In genomic region chr20:50115591-50116367, GRCh38 we compare ENCODE assay signal across 7 cellular contexts. TPM values are rescaled to one million over a fixed set of nuclear protein-coding genes. Genes with fewer than 3 reads are reported as not detected.
A peak's percentile ranks its signal among the peaks of the same experiment; 100 is the strongest.
DNase-seq lines count a peak whose midpoint lies in the region; ATAC-seq, FAIRE-seq and TF ChIP-seq lines count a peak whose summit lies in the region.

No MANE protein-coding gene starts in this region.

- in situ Hi-C loops in astrocyte of the cerebellum (cut with HindIII; ENCODE audit: low sequenced_read_pairs): no loop called here

- peaks cover 13% of the 10 kb centered on the region for H4K20me1 ChIP-seq in hepatocyte (ENCODE audit: insufficient read depth, poor library complexity, severe bottlenecking)

- 1% methylated on average over 24 of the region's 24 CpGs for WGBS in hepatocyte (ENCODE audit: low lambda C conversion rate, missing lambda C conversion rate)

- no peaks in the 10 kb centered on the region for H3K9me2 ChIP-seq in hepatocyte (replicated peaks; ENCODE audit: insufficient read depth)

- H3K4me1 ChIP-seq in hepatocyte (ENCODE audit: insufficient read depth): peaks cover 24% of the 10 kb centered on the region

- H3K27me3 ChIP-seq in hepatocyte: no peaks in the 10 kb centered on the region

- no peaks in the 10 kb centered on the region for H3K36me3 ChIP-seq in hepatocyte (replicated peaks; ENCODE audit: insufficient read depth, low read depth)

- ATAC-seq in HG02973 (IDR thresholded peaks at IDR 0.05; ENCODE audit: unreplicated experiment): peak; percentile 59

- peak overlapping the region; percentile 53 for H3K4me3 ChIP-seq in astrocyte of the cerebellum (ENCODE audit: low read depth, low read length)
- H3K4me3 ChIP-seq in hepatocyte: peak overlapping the region; percentile 32

- DNase-seq in GM18507 (ENCODE audit: extremely low spot score, insufficient read length, low read depth) (peak; percentile 73), NCI-H1930 (lab: John Stamatoyannopoulos, UW) (peak; percentile 84 to 94), T-helper 22 cell (ENCODE audit: low read depth) (peak; percentile 85), astrocyte of the cerebellum (ENCODE audit: low read depth) (peak; percentile 94), hepatocyte (ENCODE audit: low spot score) (peak; percentile 99), renal cortical epithelial cell (ENCODE audit: low read depth) (peak; percentile 92)

- TF ChIP-seq CTCF in astrocyte of the cerebellum (IDR thresholded peaks at IDR 0.05; ENCODE audit: low read depth, low read length, missing control alignments) (no peak), hepatocyte (IDR thresholded peaks at IDR 0.05; ENCODE audit: poor library complexity) (no peak)

- FAIRE-seq in GM18507 (lab: Jason Lieb, UNC): peak; percentile 93

- peak overlapping the region; percentile 72 for H2AFZ ChIP-seq in hepatocyte

- H3K79me2 ChIP-seq in hepatocyte: peaks cover 34% of the 10 kb centered on the region

- H3K4me2 ChIP-seq in hepatocyte: peak overlapping the region; percentile 77

- peak overlapping the region; percentile 50 for H3K27ac ChIP-seq in hepatocyte

- no peaks in the 10 kb centered on the region for H3K9me3 ChIP-seq in hepatocyte (ENCODE audit: low read depth)

RNA-seq across cellular contexts. Expression of gene UBE2V1, which starts 2.8 kb away (rescaled TPM):
- 57.7 and 64.0 TPM in 2 replicates for total RNA-seq in hepatocyte
- 112 and 114 TPM in 2 replicates for polyA plus RNA-seq in hepatocyte
- total RNA-seq in renal cortical epithelial cell: 15.5 and 56.4 TPM in 2 replicates

RNA-seq across cellular contexts. Expression of gene PEDS1, which starts 37.7 kb away (rescaled TPM):
- total RNA-seq in hepatocyte (24.5 and 29.5 TPM in 2 replicates), renal cortical epithelial cell (19.4 and 22.6 TPM in 2 replicates)
- polyA plus RNA-seq in hepatocyte: 39.1 and 46.2 TPM in 2 replicates

Comparison
In these comparisons a context has a peak if more than half of its experiments do, and no peak if none do; other contexts are left out.
1. Peak in every context shown above with its lines: DNase-seq, ATAC-seq, H3K4me3 ChIP-seq and H3K27ac ChIP-seq.